18 cellular contexts compared by ENCODE assay signal in genomic region chr9:93960971-93961841, GRCh38. TPM values are rescaled to one million over a fixed set of nuclear protein-coding genes. Genes with fewer than 3 reads are reported as not detected.
DNase-seq lines count a peak whose midpoint lies in the region; ATAC-seq, FAIRE-seq and TF ChIP-seq lines count a peak whose summit lies in the region.
"Had no signal": no experiment of that assay in that cellular context is flagged by ENCODE, and none has a peak within 500 bp of the region (broad histone marks: within the 10 kb centered on the region; RNA-seq: fewer than 3 reads in every experiment).

No MANE protein-coding gene starts in this region.

- no peaks in the 10 kb centered on the region for H3K36me3 ChIP-seq in K562 (ENCODE audit: control insufficient read depth, insufficient read depth, low read length)
- H3K36me3 ChIP-seq: breast epithelium, prostate gland had no signal

- peaks cover 5 to 27% of the 10 kb centered on the region in 2 experiments; a peak in 4 of 5 replicates for H3K4me1 ChIP-seq in K562 (replicated peaks in 1 of 2; ENCODE audit: control insufficient read depth in 2 of 2, insufficient read depth in 2 of 2, low read length in 2 of 2)

- no peak for ATAC-seq in K562
- no peak for ATAC-seq in GM21825 (IDR thresholded peaks at IDR 0.05; ENCODE audit: unreplicated experiment)
- no peak for ATAC-seq in HG03039 (IDR thresholded peaks at IDR 0.05; ENCODE audit: unreplicated experiment)
- ATAC-seq in HG02798 (IDR thresholded peaks at IDR 0.05; ENCODE audit: poor library complexity, unreplicated experiment) = no peak
- ATAC-seq: left lobe of liver had no signal

- no peaks in the 10 kb centered on the region for H3K9me1 ChIP-seq in K562 (ENCODE audit: control insufficient read depth, insufficient read depth, low read length)

- H2AFZ ChIP-seq in K562 (ENCODE audit: low read depth, low read length) = no peak overlapping the region

- in situ Hi-C loops in K562 (cut with MboI) = no loop called here

- peaks cover 23 to 54% of the 10 kb centered on the region in 2 experiments; a peak in 4 of 5 replicates for H3K27me3 ChIP-seq in K562 (ENCODE audit: control insufficient read depth in 2 of 2, insufficient read depth in 2 of 2, low read length in 2 of 2)

- H3K36me3 Mint-ChIP-seq in nephron (ENCODE audit: low read depth) = no peaks in the 10 kb centered on the region

- H3K4me3 Mint-ChIP-seq in nephron = peak overlapping the region in 2 of 3 experiments; percentile 23 to 24

- CTCF ChIA-PET in K562 (lab: Yijun Ruan, JAX; ENCODE audit: low intra/inter-chr PET ratio) = interaction anchor here (2.8 kb wide), 1 partner anchor 279 kb away, joined by 28 read pairs; no protein-coding TSS in a partner anchor

- TF ChIP-seq CTCF in K562 (IDR thresholded peaks at IDR 0.05 in 2 of 3, conservative IDR thresholded peaks at IDR 0.05 in 1 of 3; ENCODE audit: insufficient read depth in 2 of 3, low read depth in 1 of 3, low read length in 3 of 3) = no peak
- no peak for TF ChIP-seq CTCF in nephron (IDR thresholded peaks at IDR 0.05; ENCODE audit: unreplicated experiment in 3 of 3)

- TF ChIP-seq EP300 in K562 (IDR thresholded peaks at IDR 0.05; ENCODE audit: low read length) = no peak

- H3K4me3 ChIP-seq in K562 = no peak overlapping the region
- H3K4me3 ChIP-seq: prostate gland had no signal

- peaks cover 5% of the 10 kb centered on the region; the same call in 1 of the 2 replicates for H4K20me1 ChIP-seq in K562 (replicated peaks; ENCODE audit: control insufficient read depth, insufficient read depth, low read length)

- peaks cover 3% of the 10 kb centered on the region for H3K9me3 Mint-ChIP-seq in nephron

- H3K4me2 ChIP-seq in K562 (ENCODE audit: insufficient read depth, low read length) = no peak overlapping the region

- peaks cover 75% of the 10 kb centered on the region for H3K27me3 Mint-ChIP-seq in nephron (ENCODE audit: low read depth)

- H3K4me1 Mint-ChIP-seq in nephron = peaks cover 18% of the 10 kb centered on the region

- no peak for TF ChIP-seq POLR2A in K562 (conservative IDR thresholded peaks at IDR 0.05)

- H3K9me3 ChIP-seq in K562 (replicated peaks; ENCODE audit: control insufficient read depth, insufficient read depth, low read depth, low read length) = no peaks in the 10 kb centered on the region
- H3K9me3 ChIP-seq: breast epithelium, prostate gland had no signal

- WGBS in K562 (ENCODE audit: insufficient coverage, low coverage, missing lambda C conversion rate) = 14% methylated on average over 8 of the region's 11 CpGs

- H3K9ac ChIP-seq in K562 (ENCODE audit: insufficient read depth in 1 of 2, low read depth in 2 of 2, low read length in 2 of 2) = no peak overlapping the region

- no peaks in the 10 kb centered on the region for H3K79me2 ChIP-seq in K562 (ENCODE audit: control insufficient read depth, insufficient read depth, low read length)

- DNase-seq in NCI-H524 (lab: John Stamatoyannopoulos, UW) (peak; percentile 29 to 41), NCI-H524 treated with DMSO at 0.1 percent for 48 hours (lab: John Stamatoyannopoulos, UW) (no peak), D341Med (ENCODE audit: low spot score) (peak; percentile 33), K562 (ENCODE audit: extremely low read depth in 1 of 4, low spot score in 3 of 4) (no peak)
- DNase-seq: activated naive CD4-positive, alpha-beta T cell; effector CD8-positive, alpha-beta T cell; Kasumi-1; NCI-H1930; stimulated activated CD4-positive, alpha-beta T cell treated with anti-CD3 and anti-CD28 coated beads, Interleukin-12 subunit alpha, Interleukin-12 subunit beta, amount 100 ng/mL, for 4 hours; T1000 had no signal

- H3K27ac ChIP-seq in K562 (ENCODE audit: extremely low read depth, low read depth, low read length) = no peak overlapping the region
- H3K27ac ChIP-seq: breast epithelium, prostate gland had no signal

- intact Hi-C loops in K562 (cut with micrococcal nuclease) = loop anchor here (5.0 kb wide), 3 partner anchors 41 to 251 kb away; no protein-coding TSS in a partner anchor

- TF ChIP-seq RAD21 in K562 (CRISPR knock-in tag; conservative IDR thresholded peaks at IDR 0.05 in 1 of 2, IDR thresholded peaks at IDR 0.05 in 1 of 2) = no peak

- POLR2A ChIA-PET in K562 (lab: Yijun Ruan, JAX) = no interaction called here

- no TSS peak for BruUV-seq in K562 (replicated peaks; lab: Mats Ljungman, UMichigan)

- no peak overlapping the region for H3K27ac Mint-ChIP-seq in nephron

- no peak for FAIRE-seq in K562 (lab: Jason Lieb, UNC)
- FAIRE-seq: GM19239 had no signal

TF ChIP-seq in K562, 482 proteins besides CTCF, POLR2A, EP300 and RAD21:
- no peak for TF ChIP-seq HOMEZ (CRISPR knock-in tag; IDR thresholded peaks at IDR 0.05)
- no peak for TF ChIP-seq U2AF1 (optimal IDR thresholded peaks at IDR 0.05; ENCODE audit: low read depth, low read length)
- no peak for TF ChIP-seq ZNF75A (CRISPR knock-in tag; IDR thresholded peaks at IDR 0.05)
- TF ChIP-seq NFIC (IDR thresholded peaks at IDR 0.05) = 0 out of 2 replicates have a peak, but pooled peaks have one; percentile 23
- no peak for TF ChIP-seq ZNF263 (CRISPR knock-in tag; IDR thresholded peaks at IDR 0.05; ENCODE audit: borderline replicate concordance)
- TF ChIP-seq, protein P1, sequence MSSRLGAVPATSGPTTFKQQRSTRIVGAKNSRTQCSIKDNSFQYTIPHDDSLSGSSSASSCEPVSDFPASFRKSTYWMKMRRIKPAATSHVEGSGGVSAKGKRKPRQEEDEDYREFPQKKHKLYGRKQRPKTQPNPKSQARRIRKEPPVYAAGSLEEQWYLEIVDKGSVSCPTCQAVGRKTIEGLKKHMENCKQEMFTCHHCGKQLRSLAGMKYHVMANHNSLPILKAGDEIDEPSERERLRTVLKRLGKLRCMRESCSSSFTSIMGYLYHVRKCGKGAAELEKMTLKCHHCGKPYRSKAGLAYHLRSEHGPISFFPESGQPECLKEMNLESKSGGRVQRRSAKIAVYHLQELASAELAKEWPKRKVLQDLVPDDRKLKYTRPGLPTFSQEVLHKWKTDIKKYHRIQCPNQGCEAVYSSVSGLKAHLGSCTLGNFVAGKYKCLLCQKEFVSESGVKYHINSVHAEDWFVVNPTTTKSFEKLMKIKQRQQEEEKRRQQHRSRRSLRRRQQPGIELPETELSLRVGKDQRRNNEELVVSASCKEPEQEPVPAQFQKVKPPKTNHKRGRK (tag; IDR thresholded peaks at IDR 0.05) = 0 out of 2 replicates have a peak, but pooled peaks have one; percentile 39
- TF ChIP-seq HNRNPL (IDR thresholded peaks at IDR 0.05; ENCODE audit: low read depth, low read length) = no peak
TF ChIP-seq in K562: peak in this region for 2.

RNA-seq across cellular contexts. Expression of gene BARX1, which starts 6.1 kb away (rescaled TPM):
- total RNA-seq in K562 (2011; cell fraction: chromatin; rRNA removed; ENCODE audit: low replicate concordance) = not detected in 2 replicates
- not detected in 2 replicates for total RNA-seq in K562 (2011; cell fraction: nucleolus; rRNA removed)
- total RNA-seq in K562 (2011; cell fraction: nucleoplasm; rRNA removed) = not detected in 2 replicates
- total RNA-seq in K562 (2014; rRNA removed) = 0.14 TPM in 1 of 2 replicates, not detected in the other
- total RNA-seq in K562 (2014; rRNA removed; fragmentation: Illumina TruSeq; extraction: Trizol) = not detected in 2 replicates
- total RNA-seq in K562 (2015; rRNA removed; fragmentation: Illumina TruSeq; extraction: Trizol) = not detected in 2 replicates
- 0.11 TPM in 1 of 2 replicates, not detected in the other for total RNA-seq in K562 (2021)
- not detected in 2 replicates for polyA plus RNA-seq in K562 (2011; rRNA removed)
- polyA plus RNA-seq in K562 (2011; cell fraction: cytosol; rRNA removed) = not detected in 2 replicates
- not detected in 2 replicates for polyA plus RNA-seq in K562 (2011; cell fraction: nucleus; rRNA removed)
- polyA plus RNA-seq in K562 (2012) = 0.37 TPM in 1 of 2 replicates, not detected in the other
- polyA plus RNA-seq in K562 (2014; fragmentation: Illumina TruSeq; extraction: Trizol) = not detected in 2 replicates
- not detected for polyA plus RNA-seq in K562 (2014; fragmentation: Nextera tagmentation; extraction: Ambion mirVana)
- polyA plus RNA-seq in K562 (2014; rRNA removed) = 0.08 TPM in 1 of 2 replicates, not detected in the other
- polyA minus RNA-seq in K562 (2011; rRNA and poly(A)+ RNA removed) = not detected in 2 replicates
- not detected in 2 replicates for polyA minus RNA-seq in K562 (2011; cell fraction: cytosol; rRNA and poly(A)+ RNA removed)
- polyA minus RNA-seq in K562 (2011; cell fraction: nucleus; rRNA and poly(A)+ RNA removed) = not detected in 2 replicates
- total RNA-seq: left lobe of liver had no signal

Comparison
In these comparisons a context has a peak if more than half of its experiments do, and no peak if none do; other contexts are left out.
1. DNase-seq: peak in NCI-H524 (2 of 2) and D341Med (single experiment); none in NCI-H524 treated with DMSO at 0.1 percent for 48 hours (single experiment) and K562 (0 of 4).